In genomic region chr2:189115126-189115525, GRCh38 we compare ENCODE assay signal across 12 cellular contexts.
DNase-seq lines count a peak whose midpoint lies in the region; ATAC-seq and TF ChIP-seq lines count a peak whose summit lies in the region.
"Had no signal": no experiment of that assay in that cellular context is flagged by ENCODE, and none has a peak within 500 bp of the region (broad histone marks: within the 10 kb centered on the region; RNA-seq: fewer than 3 reads in every experiment).

No MANE protein-coding gene starts in this region.

- H3K27me3 ChIP-seq in heart right ventricle: no peaks in the 10 kb centered on the region
- H3K27me3 ChIP-seq: gastrocnemius medialis had no signal

- H3K27ac ChIP-seq in heart right ventricle: peak overlapping the region in 1 of 10 donors; percentile 13
- H3K27ac ChIP-seq: gastrocnemius medialis had no signal

- H3K4me1 Mint-ChIP-seq in type B pancreatic cell (ENCODE audit: unreplicated experiment): no peaks in the 10 kb centered on the region
- H3K4me1 Mint-ChIP-seq: CD4-positive, CD25-positive, alpha-beta regulatory T cell had no signal

- peak in 5 of 9 donors; percentile 11 to 49 (median 45) for TF ChIP-seq CTCF in heart right ventricle (IDR thresholded peaks at IDR 0.05)
- TF ChIP-seq CTCF in fibroblast of the aortic adventitia (IDR thresholded peaks at IDR 0.05; ENCODE audit: insufficient read depth, low read length): peak; percentile 7
- TF ChIP-seq CTCF in type B pancreatic cell (conservative IDR thresholded peaks at IDR 0.05): peak; percentile 32

- in situ Hi-C loops in SK-MEL-5 (cut with HindIII; ENCODE audit: low pct_unique_long_range_greater_than_20kb, low sequenced_read_pairs): no loop called here

- no peak for ATAC-seq in heart right ventricle
- ATAC-seq in HG02678 (IDR thresholded peaks at IDR 0.05; ENCODE audit: unreplicated experiment): no peak
- ATAC-seq: gastrocnemius medialis had no signal

- no peak overlapping the region for H3K4me3 ChIP-seq in heart right ventricle
- no peak overlapping the region for H3K4me3 ChIP-seq in fibroblast of the aortic adventitia (ENCODE audit: low read depth, low read length)

- no peaks in the 10 kb centered on the region for H3K9me3 Mint-ChIP-seq in type B pancreatic cell

- no peaks in the 10 kb centered on the region for H3K36me3 ChIP-seq in heart right ventricle
- H3K36me3 ChIP-seq: gastrocnemius medialis had no signal

- no peaks in the 10 kb centered on the region for H3K9me3 ChIP-seq in heart right ventricle
- H3K9me3 ChIP-seq: gastrocnemius medialis had no signal

- intact Hi-C loops in heart right ventricle (cut with DNase I): loop anchor here in 3 of 10 donors (10.0 kb wide), 2 partner anchors 60 to 170 kb away; partner anchors contain the start of gene COL5A2 (in 1 of the 3)
- intact Hi-C loops in cardiac septum (cut with DNase I): no loop called here

- H3K27me3 Mint-ChIP-seq in type B pancreatic cell: no peaks in the 10 kb centered on the region
- H3K27me3 Mint-ChIP-seq: CD4-positive, CD25-positive, alpha-beta regulatory T cell had no signal

- DNase-seq in heart right ventricle (no peak), cardiac septum (ENCODE audit: low spot score) (no peak), SK-MEL-5 (ENCODE audit: low read depth, low spot score) (peak; percentile 38), fibroblast of the aortic adventitia (ENCODE audit: low read depth) (peak; percentile 72), type B pancreatic cell (ENCODE audit: extremely low spot score, unreplicated experiment) (no peak), NCI-H748 (lab: John Stamatoyannopoulos, UW; ENCODE audit: unreplicated experiment) (no peak)
- DNase-seq in effector CD8-positive, alpha-beta T cell (lab: John Stamatoyannopoulos, UW): no peak
- DNase-seq: activated CD4-positive, alpha-beta T cell treated with anti-CD3 and anti-CD28 coated beads, Interleukin-2, amount 50 U/mL, for 4 hours; CD4-positive, CD25-positive, alpha-beta regulatory T cell; gastrocnemius medialis; MV-4-11 had no signal

- WGBS in heart right ventricle, 2 donors: 40 to 56% methylated on average over 2 of the region's 2 CpGs

- peaks cover 0 to 17% (median 0%) of the 10 kb centered on the region in 9 donors for H3K4me1 ChIP-seq in heart right ventricle
- H3K4me1 ChIP-seq: gastrocnemius medialis had no signal

- no peaks in the 10 kb centered on the region for H3K36me3 Mint-ChIP-seq in type B pancreatic cell
- H3K36me3 Mint-ChIP-seq: CD4-positive, CD25-positive, alpha-beta regulatory T cell had no signal

- no peak overlapping the region for H3K27ac Mint-ChIP-seq in type B pancreatic cell
- H3K27ac Mint-ChIP-seq: CD4-positive, CD25-positive, alpha-beta regulatory T cell had no signal

- no peak overlapping the region for H3K4me3 Mint-ChIP-seq in type B pancreatic cell
- H3K4me3 Mint-ChIP-seq: CD4-positive, CD25-positive, alpha-beta regulatory T cell had no signal

Comparison
In these comparisons a context has a peak if more than half of its experiments do, and no peak if none do; other contexts are left out.
1. DNase-seq: peak in SK-MEL-5 (single experiment) and fibroblast of the aortic adventitia (single experiment); none in heart right ventricle (0 of 2), cardiac septum (single experiment), type B pancreatic cell (single experiment), NCI-H748 (single experiment) and effector CD8-positive, alpha-beta T cell (single experiment).
2. Peak in every context shown above with its lines, with median percentiles within 50 percentile points of each other: CTCF ChIP-seq.